1 cellular context compared by ENCODE assay signal in genomic region chr4:71261001-71261400, GRCh38.
TF ChIP-seq lines count a peak whose summit lies in the region.

No MANE protein-coding gene starts in this region.

TF ChIP-seq in WTC11, 78 proteins besides CTCF, POLR2A, EP300 and RAD21 (continued from another document):
- TF ChIP-seq MLX (CRISPR knock-in tag; IDR thresholded peaks at IDR 0.05) (no peak), SP1 (CRISPR knock-in tag; conservative IDR thresholded peaks at IDR 0.05) (no peak), TEAD1 (CRISPR knock-in tag; IDR thresholded peaks at IDR 0.05) (no peak)
- TF ChIP-seq, protein P1, sequence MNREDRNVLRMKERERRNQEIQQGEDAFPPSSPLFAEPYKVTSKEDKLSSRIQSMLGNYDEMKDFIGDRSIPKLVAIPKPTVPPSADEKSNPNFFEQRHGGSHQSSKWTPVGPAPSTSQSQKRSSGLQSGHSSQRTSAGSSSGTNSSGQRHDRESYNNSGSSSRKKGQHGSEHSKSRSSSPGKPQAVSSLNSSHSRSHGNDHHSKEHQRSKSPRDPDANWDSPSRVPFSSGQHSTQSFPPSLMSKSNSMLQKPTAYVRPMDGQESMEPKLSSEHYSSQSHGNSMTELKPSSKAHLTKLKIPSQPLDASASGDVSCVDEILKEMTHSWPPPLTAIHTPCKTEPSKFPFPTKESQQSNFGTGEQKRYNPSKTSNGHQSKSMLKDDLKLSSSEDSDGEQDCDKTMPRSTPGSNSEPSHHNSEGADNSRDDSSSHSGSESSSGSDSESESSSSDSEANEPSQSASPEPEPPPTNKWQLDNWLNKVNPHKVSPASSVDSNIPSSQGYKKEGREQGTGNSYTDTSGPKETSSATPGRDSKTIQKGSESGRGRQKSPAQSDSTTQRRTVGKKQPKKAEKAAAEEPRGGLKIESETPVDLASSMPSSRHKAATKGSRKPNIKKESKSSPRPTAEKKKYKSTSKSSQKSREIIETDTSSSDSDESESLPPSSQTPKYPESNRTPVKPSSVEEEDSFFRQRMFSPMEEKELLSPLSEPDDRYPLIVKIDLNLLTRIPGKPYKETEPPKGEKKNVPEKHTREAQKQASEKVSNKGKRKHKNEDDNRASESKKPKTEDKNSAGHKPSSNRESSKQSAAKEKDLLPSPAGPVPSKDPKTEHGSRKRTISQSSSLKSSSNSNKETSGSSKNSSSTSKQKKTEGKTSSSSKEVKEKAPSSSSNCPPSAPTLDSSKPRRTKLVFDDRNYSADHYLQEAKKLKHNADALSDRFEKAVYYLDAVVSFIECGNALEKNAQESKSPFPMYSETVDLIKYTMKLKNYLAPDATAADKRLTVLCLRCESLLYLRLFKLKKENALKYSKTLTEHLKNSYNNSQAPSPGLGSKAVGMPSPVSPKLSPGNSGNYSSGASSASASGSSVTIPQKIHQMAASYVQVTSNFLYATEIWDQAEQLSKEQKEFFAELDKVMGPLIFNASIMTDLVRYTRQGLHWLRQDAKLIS (CRISPR knock-in tag; IDR thresholded peaks at IDR 0.05; ENCODE audit: borderline replicate concordance) = no peak
TF ChIP-seq in WTC11: peak in this region for 0.
